1 cellular context compared by ENCODE assay signal in genomic region chr7:137919987-137920386, GRCh38.
TF ChIP-seq lines count a peak whose summit lies in the region.

No MANE protein-coding gene starts in this region.

TF ChIP-seq in GM23338, 12 proteins besides CTCF, POLR2A, EP300 and RAD21:
- no peak for TF ChIP-seq ETS1 (IDR thresholded peaks at IDR 0.05)
- TF ChIP-seq EZH2phosphoT487 (IDR thresholded peaks at IDR 0.05; ENCODE audit: unreplicated experiment): no peak
- TF ChIP-seq, protein P1, sequence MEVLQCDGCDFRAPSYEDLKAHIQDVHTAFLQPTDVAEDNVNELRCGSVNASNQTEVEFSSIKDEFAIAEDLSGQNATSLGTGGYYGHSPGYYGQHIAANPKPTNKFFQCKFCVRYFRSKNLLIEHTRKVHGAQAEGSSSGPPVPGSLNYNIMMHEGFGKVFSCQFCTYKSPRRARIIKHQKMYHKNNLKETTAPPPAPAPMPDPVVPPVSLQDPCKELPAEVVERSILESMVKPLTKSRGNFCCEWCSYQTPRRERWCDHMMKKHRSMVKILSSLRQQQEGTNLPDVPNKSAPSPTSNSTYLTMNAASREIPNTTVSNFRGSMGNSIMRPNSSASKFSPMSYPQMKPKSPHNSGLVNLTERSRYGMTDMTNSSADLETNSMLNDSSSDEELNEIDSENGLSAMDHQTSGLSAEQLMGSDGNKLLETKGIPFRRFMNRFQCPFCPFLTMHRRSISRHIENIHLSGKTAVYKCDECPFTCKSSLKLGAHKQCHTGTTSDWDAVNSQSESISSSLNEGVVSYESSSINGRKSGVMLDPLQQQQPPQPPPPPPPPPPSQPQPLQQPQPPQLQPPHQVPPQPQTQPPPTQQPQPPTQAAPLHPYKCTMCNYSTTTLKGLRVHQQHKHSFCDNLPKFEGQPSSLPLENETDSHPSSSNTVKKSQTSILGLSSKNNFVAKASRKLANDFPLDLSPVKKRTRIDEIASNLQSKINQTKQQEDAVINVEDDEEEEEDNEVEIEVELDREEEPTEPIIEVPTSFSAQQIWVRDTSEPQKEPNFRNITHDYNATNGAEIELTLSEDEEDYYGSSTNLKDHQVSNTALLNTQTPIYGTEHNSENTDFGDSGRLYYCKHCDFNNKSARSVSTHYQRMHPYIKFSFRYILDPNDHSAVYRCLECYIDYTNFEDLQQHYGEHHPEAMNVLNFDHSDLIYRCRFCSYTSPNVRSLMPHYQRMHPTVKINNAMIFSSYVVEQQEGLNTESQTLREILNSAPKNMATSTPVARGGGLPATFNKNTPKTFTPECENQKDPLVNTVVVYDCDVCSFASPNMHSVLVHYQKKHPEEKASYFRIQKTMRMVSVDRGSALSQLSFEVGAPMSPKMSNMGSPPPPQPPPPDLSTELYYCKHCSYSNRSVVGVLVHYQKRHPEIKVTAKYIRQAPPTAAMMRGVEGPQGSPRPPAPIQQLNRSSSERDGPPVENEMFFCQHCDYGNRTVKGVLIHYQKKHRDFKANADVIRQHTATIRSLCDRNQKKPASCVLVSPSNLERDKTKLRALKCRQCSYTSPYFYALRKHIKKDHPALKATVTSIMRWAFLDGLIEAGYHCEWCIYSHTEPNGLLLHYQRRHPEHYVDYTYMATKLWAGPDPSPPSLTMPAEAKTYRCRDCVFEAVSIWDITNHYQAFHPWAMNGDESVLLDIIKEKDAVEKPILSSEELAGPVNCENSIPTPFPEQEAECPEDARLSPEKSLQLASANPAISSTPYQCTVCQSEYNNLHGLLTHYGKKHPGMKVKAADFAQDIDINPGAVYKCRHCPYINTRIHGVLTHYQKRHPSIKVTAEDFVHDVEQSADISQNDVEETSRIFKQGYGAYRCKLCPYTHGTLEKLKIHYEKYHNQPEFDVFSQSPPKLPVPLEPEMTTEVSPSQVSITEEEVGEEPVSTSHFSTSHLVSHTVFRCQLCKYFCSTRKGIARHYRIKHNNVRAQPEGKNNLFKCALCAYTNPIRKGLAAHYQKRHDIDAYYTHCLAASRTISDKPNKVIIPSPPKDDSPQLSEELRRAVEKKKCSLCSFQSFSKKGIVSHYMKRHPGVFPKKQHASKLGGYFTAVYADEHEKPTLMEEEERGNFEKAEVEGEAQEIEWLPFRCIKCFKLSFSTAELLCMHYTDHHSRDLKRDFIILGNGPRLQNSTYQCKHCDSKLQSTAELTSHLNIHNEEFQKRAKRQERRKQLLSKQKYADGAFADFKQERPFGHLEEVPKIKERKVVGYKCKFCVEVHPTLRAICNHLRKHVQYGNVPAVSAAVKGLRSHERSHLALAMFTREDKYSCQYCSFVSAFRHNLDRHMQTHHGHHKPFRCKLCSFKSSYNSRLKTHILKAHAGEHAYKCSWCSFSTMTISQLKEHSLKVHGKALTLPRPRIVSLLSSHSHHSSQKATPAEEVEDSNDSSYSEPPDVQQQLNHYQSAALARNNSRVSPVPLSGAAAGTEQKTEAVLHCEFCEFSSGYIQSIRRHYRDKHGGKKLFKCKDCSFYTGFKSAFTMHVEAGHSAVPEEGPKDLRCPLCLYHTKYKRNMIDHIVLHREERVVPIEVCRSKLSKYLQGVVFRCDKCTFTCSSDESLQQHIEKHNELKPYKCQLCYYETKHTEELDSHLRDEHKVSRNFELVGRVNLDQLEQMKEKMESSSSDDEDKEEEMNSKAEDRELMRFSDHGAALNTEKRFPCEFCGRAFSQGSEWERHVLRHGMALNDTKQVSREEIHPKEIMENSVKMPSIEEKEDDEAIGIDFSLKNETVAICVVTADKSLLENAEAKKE (CRISPR knock-in tag; IDR thresholded peaks at IDR 0.05): peak; percentile 83
- no peak for TF ChIP-seq STAT1 (IDR thresholded peaks at IDR 0.05; ENCODE audit: unreplicated experiment)
- no peak for TF ChIP-seq JUNB (IDR thresholded peaks at IDR 0.05; ENCODE audit: unreplicated experiment)
- TF ChIP-seq NANOG (IDR thresholded peaks at IDR 0.05; ENCODE audit: borderline replicate concordance): no peak; the same call in 1 of the 2 replicates
- TF ChIP-seq POLR2AphosphoS5 (IDR thresholded peaks at IDR 0.05; ENCODE audit: low read depth): no peak
- TF ChIP-seq CREB1 (CRISPR knock-in tag; IDR thresholded peaks at IDR 0.05; ENCODE audit: low read depth): no peak
- peak; percentile 69; the same call in 1 of the 2 replicates for TF ChIP-seq ZNF114 (CRISPR knock-in tag; IDR thresholded peaks at IDR 0.05)
- no peak for TF ChIP-seq ZNF331 (CRISPR knock-in tag; IDR thresholded peaks at IDR 0.05; ENCODE audit: low read depth)
- TF ChIP-seq, protein P2, sequence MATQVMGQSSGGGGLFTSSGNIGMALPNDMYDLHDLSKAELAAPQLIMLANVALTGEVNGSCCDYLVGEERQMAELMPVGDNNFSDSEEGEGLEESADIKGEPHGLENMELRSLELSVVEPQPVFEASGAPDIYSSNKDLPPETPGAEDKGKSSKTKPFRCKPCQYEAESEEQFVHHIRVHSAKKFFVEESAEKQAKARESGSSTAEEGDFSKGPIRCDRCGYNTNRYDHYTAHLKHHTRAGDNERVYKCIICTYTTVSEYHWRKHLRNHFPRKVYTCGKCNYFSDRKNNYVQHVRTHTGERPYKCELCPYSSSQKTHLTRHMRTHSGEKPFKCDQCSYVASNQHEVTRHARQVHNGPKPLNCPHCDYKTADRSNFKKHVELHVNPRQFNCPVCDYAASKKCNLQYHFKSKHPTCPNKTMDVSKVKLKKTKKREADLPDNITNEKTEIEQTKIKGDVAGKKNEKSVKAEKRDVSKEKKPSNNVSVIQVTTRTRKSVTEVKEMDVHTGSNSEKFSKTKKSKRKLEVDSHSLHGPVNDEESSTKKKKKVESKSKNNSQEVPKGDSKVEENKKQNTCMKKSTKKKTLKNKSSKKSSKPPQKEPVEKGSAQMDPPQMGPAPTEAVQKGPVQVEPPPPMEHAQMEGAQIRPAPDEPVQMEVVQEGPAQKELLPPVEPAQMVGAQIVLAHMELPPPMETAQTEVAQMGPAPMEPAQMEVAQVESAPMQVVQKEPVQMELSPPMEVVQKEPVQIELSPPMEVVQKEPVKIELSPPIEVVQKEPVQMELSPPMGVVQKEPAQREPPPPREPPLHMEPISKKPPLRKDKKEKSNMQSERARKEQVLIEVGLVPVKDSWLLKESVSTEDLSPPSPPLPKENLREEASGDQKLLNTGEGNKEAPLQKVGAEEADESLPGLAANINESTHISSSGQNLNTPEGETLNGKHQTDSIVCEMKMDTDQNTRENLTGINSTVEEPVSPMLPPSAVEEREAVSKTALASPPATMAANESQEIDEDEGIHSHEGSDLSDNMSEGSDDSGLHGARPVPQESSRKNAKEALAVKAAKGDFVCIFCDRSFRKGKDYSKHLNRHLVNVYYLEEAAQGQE (IDR thresholded peaks at IDR 0.05; ENCODE audit: unreplicated experiment): no peak
- no peak for TF ChIP-seq EZH2 (IDR thresholded peaks at IDR 0.05; ENCODE audit: low read depth, unreplicated experiment)
